Comparison of ENCODE assay signal across 15 cellular contexts in the genomic region with DNA sequence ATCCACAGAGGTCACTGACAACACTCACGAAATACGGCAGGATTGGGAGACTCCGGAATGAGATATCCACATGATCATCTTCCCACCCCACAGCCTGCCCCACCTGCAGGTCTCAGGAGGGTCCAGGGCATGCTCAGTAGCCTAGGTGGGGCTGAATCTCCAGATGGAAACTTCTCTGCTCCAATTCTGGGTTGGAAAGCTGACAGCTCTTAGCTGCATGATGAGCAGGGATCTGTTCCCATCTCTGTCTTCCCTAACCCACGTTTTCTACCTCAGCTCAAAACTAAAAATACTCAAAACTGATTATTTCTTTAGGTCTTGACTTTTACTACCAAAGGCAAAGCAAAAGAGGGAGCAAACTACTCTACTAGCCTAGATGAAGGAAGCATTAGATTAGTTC.
"Had no signal": no experiment of that assay in that cellular context is flagged by ENCODE, and none has a peak within 500 bp of the region (broad histone marks: within the 10 kb centered on the region; RNA-seq: fewer than 3 reads in every experiment).

No MANE protein-coding gene starts in this region.

- H3K4me3 ChIP-seq: cardiac muscle cell, colonic mucosa, lung, prostate gland had no signal

- H3K36me3 ChIP-seq: cardiac muscle cell, colonic mucosa, prostate gland had no signal

- H3K9me3 ChIP-seq: colonic mucosa, prostate gland, SK-N-SH had no signal

- H3K27ac Mint-ChIP-seq: activated T-helper 17 cell treated with anti-CD3 and anti-CD28 coated beads, Interleukin-2, amount 50 U/mL, for 72 hours; immature natural killer cell; mesothelial cell of epicardium; stimulated activated memory B cell treated with anti-CD40 and anti-IgM and Interleukin-4, amounts not matched to agents 10 μg/mL and 1 μg/mL and 100 μg/mL, for 72 hours; T-cell had no signal

- DNase-seq: activated naive CD4-positive, alpha-beta T cell treated with Interleukin-2 at 50 U/mL for 16 hours; colonic mucosa; foreskin keratinocyte; immature natural killer cell; SK-N-SH; stimulated activated CD4-positive, alpha-beta T cell treated with anti-CD3 and anti-CD28 coated beads, Interleukin-12 subunit alpha, Interleukin-12 subunit beta, amount 100 ng/mL, for 4 hours; stimulated activated CD4-positive, alpha-beta T cell treated with anti-CD3 and anti-CD28 coated beads, Interleukin-2, amount 100 ng/mL, for 24 hours; T-cell; T-helper 9 cell had no signal

- H3K9me2 ChIP-seq: SK-N-SH had no signal

- H3K27me3 ChIP-seq: cardiac muscle cell, colonic mucosa, foreskin keratinocyte had no signal

- H3K27me3 Mint-ChIP-seq: stimulated activated memory B cell treated with anti-CD40 and anti-IgM and Interleukin-4, amounts not matched to agents 10 μg/mL and 1 μg/mL and 100 μg/mL, for 72 hours had no signal

- H3K4me2 ChIP-seq: SK-N-SH had no signal

- H3K4me1 ChIP-seq: colonic mucosa, foreskin keratinocyte, prostate gland had no signal

- H3K4me3 Mint-ChIP-seq: activated T-helper 17 cell treated with anti-CD3 and anti-CD28 coated beads, Interleukin-2, amount 50 U/mL, for 72 hours; mesothelial cell of epicardium; stimulated activated memory B cell treated with anti-CD40 and anti-IgM and Interleukin-4, amounts not matched to agents 10 μg/mL and 1 μg/mL and 100 μg/mL, for 72 hours; T-cell had no signal

- H3K36me3 Mint-ChIP-seq: immature natural killer cell; mesothelial cell of epicardium; stimulated activated memory B cell treated with anti-CD40 and anti-IgM and Interleukin-4, amounts not matched to agents 10 μg/mL and 1 μg/mL and 100 μg/mL, for 72 hours; T-cell had no signal

- ATAC-seq: foreskin keratinocyte; stimulated activated memory B cell treated with anti-CD40 and anti-IgM and Interleukin-4, amounts not matched to agents 10 μg/mL and 1 μg/mL and 100 μg/mL, for 72 hours; T-cell had no signal

- H3K4me1 Mint-ChIP-seq: activated T-helper 17 cell treated with anti-CD3 and anti-CD28 coated beads, Interleukin-2, amount 50 U/mL, for 72 hours had no signal

- H3K9ac ChIP-seq: SK-N-SH had no signal

- H3K9me3 Mint-ChIP-seq: activated T-helper 17 cell treated with anti-CD3 and anti-CD28 coated beads, Interleukin-2, amount 50 U/mL, for 72 hours; immature natural killer cell; mesothelial cell of epicardium; stimulated activated memory B cell treated with anti-CD40 and anti-IgM and Interleukin-4, amounts not matched to agents 10 μg/mL and 1 μg/mL and 100 μg/mL, for 72 hours; T-cell had no signal

- H3K27ac ChIP-seq: cardiac muscle cell, colonic mucosa, foreskin keratinocyte had no signal
